ENCODE assay signal across 1 cellular context in the genomic region with DNA sequence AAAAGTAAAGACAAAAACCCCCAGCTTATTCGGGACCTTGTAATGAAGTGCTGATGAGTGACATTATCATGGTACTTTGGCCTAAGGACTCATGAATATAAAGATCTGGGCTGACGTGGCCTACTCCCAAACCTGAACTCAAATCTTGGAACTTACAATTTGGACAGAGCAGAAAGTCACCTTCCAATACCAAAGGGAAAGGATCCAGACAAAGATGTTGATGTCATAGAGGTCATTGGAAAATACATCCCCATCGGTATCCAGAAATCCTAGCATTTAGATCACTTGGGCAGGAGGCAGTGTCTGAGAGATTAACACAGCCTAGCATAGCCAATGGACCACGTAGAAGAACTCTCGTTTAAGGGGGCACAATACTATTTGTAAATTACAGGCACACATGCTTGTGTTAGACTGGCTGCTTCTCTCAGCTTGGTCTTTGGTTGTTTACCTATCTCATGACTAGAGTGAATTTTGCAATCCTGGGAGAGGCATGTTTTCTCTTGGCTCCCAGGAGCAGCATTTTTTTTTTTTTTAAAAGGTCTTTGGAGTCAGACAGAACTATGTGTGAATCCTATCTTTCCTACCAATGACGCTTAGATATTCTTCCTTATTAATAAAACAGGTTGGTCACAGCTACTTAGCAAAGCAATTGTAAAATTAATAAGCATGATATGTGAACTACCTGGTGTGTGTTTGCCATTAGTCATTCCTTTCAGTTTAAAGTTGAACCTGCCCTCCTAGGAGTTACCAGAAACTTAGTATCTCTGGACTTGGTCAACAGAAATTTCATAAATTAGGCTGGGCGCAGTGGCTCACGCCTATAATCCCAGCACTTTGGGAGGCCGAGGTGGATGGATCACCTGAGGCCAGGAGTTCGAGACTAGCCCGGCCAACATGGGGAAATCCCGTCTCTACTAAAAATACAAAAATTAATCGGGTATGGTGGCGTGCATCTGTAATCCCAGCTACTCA.
TF ChIP-seq lines count a peak whose summit lies in the region.

No MANE protein-coding gene starts in this region.

TF ChIP-seq in HepG2, 621 proteins besides CTCF, POLR2A, EP300 and RAD21 (continued from another document):
- TF ChIP-seq MYPOP (CRISPR knock-in tag; IDR thresholded peaks at IDR 0.05) (no peak), NR2F2 (IDR thresholded peaks at IDR 0.05; ENCODE audit: borderline replicate concordance, low read depth) (no peak), TGIF2 (CRISPR knock-in tag; IDR thresholded peaks at IDR 0.05) (no peak), CBX2 (IDR thresholded peaks at IDR 0.05; ENCODE audit: low read depth, low read length) (no peak), CBX2 (CRISPR knock-in tag; IDR thresholded peaks at IDR 0.05; ENCODE audit: low read depth) (no peak), MIER3 (CRISPR knock-in tag; IDR thresholded peaks at IDR 0.05; ENCODE audit: borderline replicate concordance) (no peak), ISL2 (CRISPR knock-in tag; IDR thresholded peaks at IDR 0.05) (no peak), DNMT3B (CRISPR knock-in tag; conservative IDR thresholded peaks at IDR 0.05) (no peak), CENPT (CRISPR knock-in tag; IDR thresholded peaks at IDR 0.05; ENCODE audit: low read depth) (no peak), MEIS1 (CRISPR knock-in tag; IDR thresholded peaks at IDR 0.05; ENCODE audit: borderline replicate concordance) (no peak), ARNT2 (CRISPR knock-in tag; IDR thresholded peaks at IDR 0.05; ENCODE audit: low read depth) (0 out of 2 replicates have a peak, but pooled peaks have one; percentile 28), IRF2 (CRISPR knock-in tag; IDR thresholded peaks at IDR 0.05) (no peak), FOXP1 (IDR thresholded peaks at IDR 0.05) (peak; percentile 24; the same call in 1 of the 2 replicates), FOXP1 (CRISPR knock-in tag; IDR thresholded peaks at IDR 0.05) (peak; percentile 77), BCL6 (CRISPR knock-in tag; IDR thresholded peaks at IDR 0.05) (0 out of 2 replicates have a peak, but pooled peaks have one; percentile 34), TOPORS (CRISPR knock-in tag; IDR thresholded peaks at IDR 0.05) (no peak), HOXA5 (CRISPR knock-in tag; IDR thresholded peaks at IDR 0.05) (no peak), THAP7 (CRISPR knock-in tag; IDR thresholded peaks at IDR 0.05) (no peak), ZSCAN29 (CRISPR knock-in tag; conservative IDR thresholded peaks at IDR 0.05) (no peak), BORCS8-MEF2B (CRISPR knock-in tag; IDR thresholded peaks at IDR 0.05) (no peak), ZMYM3 (CRISPR knock-in tag; IDR thresholded peaks at IDR 0.05) (peak; percentile 25; the same call in 1 of the 2 replicates), ZNF776 (CRISPR knock-in tag; IDR thresholded peaks at IDR 0.05) (no peak), YEATS2 (CRISPR knock-in tag; IDR thresholded peaks at IDR 0.05; ENCODE audit: borderline replicate concordance) (no peak), ZNF839 (CRISPR knock-in tag; IDR thresholded peaks at IDR 0.05; ENCODE audit: borderline replicate concordance) (no peak), ZNF251 (CRISPR knock-in tag; IDR thresholded peaks at IDR 0.05) (no peak), ZNF530 (CRISPR knock-in tag; IDR thresholded peaks at IDR 0.05; ENCODE audit: low read depth) (no peak)
- TF ChIP-seq, protein P1, sequence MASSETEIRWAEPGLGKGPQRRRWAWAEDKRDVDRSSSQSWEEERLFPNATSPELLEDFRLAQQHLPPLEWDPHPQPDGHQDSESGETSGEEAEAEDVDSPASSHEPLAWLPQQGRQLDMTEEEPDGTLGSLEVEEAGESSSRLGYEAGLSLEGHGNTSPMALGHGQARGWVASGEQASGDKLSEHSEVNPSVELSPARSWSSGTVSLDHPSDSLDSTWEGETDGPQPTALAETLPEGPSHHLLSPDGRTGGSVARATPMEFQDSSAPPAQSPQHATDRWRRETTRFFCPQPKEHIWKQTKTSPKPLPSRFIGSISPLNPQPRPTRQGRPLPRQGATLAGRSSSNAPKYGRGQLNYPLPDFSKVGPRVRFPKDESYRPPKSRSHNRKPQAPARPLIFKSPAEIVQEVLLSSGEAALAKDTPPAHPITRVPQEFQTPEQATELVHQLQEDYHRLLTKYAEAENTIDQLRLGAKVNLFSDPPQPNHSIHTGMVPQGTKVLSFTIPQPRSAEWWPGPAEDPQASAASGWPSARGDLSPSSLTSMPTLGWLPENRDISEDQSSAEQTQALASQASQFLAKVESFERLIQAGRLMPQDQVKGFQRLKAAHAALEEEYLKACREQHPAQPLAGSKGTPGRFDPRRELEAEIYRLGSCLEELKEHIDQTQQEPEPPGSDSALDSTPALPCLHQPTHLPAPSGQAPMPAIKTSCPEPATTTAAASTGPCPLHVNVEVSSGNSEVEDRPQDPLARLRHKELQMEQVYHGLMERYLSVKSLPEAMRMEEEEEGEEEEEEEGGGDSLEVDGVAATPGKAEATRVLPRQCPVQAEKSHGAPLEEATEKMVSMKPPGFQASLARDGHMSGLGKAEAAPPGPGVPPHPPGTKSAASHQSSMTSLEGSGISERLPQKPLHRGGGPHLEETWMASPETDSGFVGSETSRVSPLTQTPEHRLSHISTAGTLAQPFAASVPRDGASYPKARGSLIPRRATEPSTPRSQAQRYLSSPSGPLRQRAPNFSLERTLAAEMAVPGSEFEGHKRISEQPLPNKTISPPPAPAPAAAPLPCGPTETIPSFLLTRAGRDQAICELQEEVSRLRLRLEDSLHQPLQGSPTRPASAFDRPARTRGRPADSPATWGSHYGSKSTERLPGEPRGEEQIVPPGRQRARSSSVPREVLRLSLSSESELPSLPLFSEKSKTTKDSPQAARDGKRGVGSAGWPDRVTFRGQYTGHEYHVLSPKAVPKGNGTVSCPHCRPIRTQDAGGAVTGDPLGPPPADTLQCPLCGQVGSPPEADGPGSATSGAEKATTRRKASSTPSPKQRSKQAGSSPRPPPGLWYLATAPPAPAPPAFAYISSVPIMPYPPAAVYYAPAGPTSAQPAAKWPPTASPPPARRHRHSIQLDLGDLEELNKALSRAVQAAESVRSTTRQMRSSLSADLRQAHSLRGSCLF (CRISPR knock-in tag; IDR thresholded peaks at IDR 0.05; ENCODE audit: borderline replicate concordance) = no peak
- TF ChIP-seq, protein P2, sequence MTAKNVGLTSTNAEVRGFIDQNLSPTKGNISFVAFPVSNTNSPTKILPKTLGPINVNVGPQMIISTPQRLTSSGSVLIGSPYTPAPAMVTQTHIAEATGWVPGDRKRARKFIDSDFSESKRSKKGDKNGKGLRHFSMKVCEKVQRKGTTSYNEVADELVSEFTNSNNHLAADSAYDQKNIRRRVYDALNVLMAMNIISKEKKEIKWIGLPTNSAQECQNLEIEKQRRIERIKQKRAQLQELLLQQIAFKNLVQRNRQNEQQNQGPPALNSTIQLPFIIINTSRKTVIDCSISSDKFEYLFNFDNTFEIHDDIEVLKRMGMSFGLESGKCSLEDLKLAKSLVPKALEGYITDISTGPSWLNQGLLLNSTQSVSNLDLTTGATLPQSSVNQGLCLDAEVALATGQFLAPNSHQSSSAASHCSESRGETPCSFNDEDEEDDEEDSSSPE (CRISPR knock-in tag; IDR thresholded peaks at IDR 0.05) = no peak
